ENCODE assay signal across 8 cellular contexts in genomic region chr2:121897335-121897970, GRCh38.
DNase-seq lines count a peak whose midpoint lies in the region; ATAC-seq, FAIRE-seq and TF ChIP-seq lines count a peak whose summit lies in the region.

No MANE protein-coding gene starts in this region.

- H2BK12ac ChIP-seq in H1 (ENCODE audit: low read depth, low read length), result no peak overlapping the region

- peak; percentile 46 to 70 (median 61); a peak in 3 of 4 replicates for TF ChIP-seq CTCF in H1 (IDR thresholded peaks at IDR 0.05; ENCODE audit: control extremely low read depth in 1 of 3, insufficient read depth in 1 of 3, low read depth in 1 of 3, low read length in 3 of 3)
- TF ChIP-seq CTCF in vagina (IDR thresholded peaks at IDR 0.05), result no peak
- TF ChIP-seq CTCF in coronary artery (IDR thresholded peaks at IDR 0.05), result no peak

- no peak overlapping the region for H2BK15ac ChIP-seq in H1 (ENCODE audit: low read length)

- H3K27me3 ChIP-seq in H1 (replicated peaks in 1 of 4; ENCODE audit: control insufficient read depth in 3 of 4, extremely low read depth in 1 of 4, insufficient read depth in 3 of 4, low read length in 3 of 4) (no peaks in the 10 kb centered on the region; a peak in 1 of 7 replicates), vagina (no peaks in the 10 kb centered on the region)

- CTCF ChIA-PET in H1 (lab: Charles Lee; ENCODE audit: partially characterized antibody), result interaction anchor here (0.5 to 9.0 kb wide), 22 partner anchors 9 to 842 kb away, joined by 3 to 94 read pairs (median 4); no protein-coding TSS in a partner anchor

- no peak overlapping the region for H4K8ac ChIP-seq in H1 (ENCODE audit: extremely low read depth, insufficient read depth, low read length)

- no peak overlapping the region for H3K56ac ChIP-seq in H1 (replicated peaks; ENCODE audit: insufficient read length, low read depth, low read length)

- H3K4me3 ChIP-seq in H1 (ENCODE audit: extremely low read depth in 1 of 4, insufficient read depth in 2 of 4, low read depth in 3 of 4, low read length in 4 of 4) (no peak overlapping the region), vagina (no peak overlapping the region), coronary artery (no peak overlapping the region)

- H3K4me1 ChIP-seq in H1 (replicated peaks in 1 of 4; ENCODE audit: control insufficient read depth in 3 of 4, insufficient read depth in 4 of 4, low read length in 3 of 4), result no peaks in the 10 kb centered on the region; a peak in 1 of 7 replicates
- H3K4me1 ChIP-seq in vagina, result no peaks in the 10 kb centered on the region

- TF ChIP-seq POLR2A in H1 (IDR thresholded peaks at IDR 0.05; ENCODE audit: control extremely low read depth in 1 of 2, low read depth in 2 of 2, low read length in 2 of 2) (no peak), vagina (IDR thresholded peaks at IDR 0.05) (no peak)

- no peak overlapping the region for H3K4ac ChIP-seq in H1 (replicated peaks; ENCODE audit: insufficient read length, low read depth, low read length)

- no peak overlapping the region for H2BK120ac ChIP-seq in H1 (replicated peaks; ENCODE audit: low read depth, low read length)

- POLR2A ChIA-PET in H1 (lab: Charles Lee; ENCODE audit: partially characterized antibody), result no interaction called here

- WGBS in H1 (ENCODE audit: extremely low coverage in 1 of 2, insufficient coverage in 1 of 2, insufficient read length in 1 of 2, insufficient replicate concordance in 2 of 2, low coverage in 1 of 2, low lambda C conversion rate in 2 of 2, missing lambda C conversion rate in 1 of 2), 2 experiments, result 85% methylated on average over 5 of the region's 5 CpGs; no CpG with 5 or more reads in 1 of the 2 experiments

- H3K4me2 ChIP-seq in H1 (ENCODE audit: insufficient read depth in 1 of 2, low read depth in 2 of 2, low read length in 2 of 2), result no peak overlapping the region

- H2AFZ ChIP-seq in H1 (ENCODE audit: low read length), result peak overlapping the region; percentile 69

- H3K23ac ChIP-seq in H1 (ENCODE audit: insufficient read length), result no peak overlapping the region

- no peaks in the 10 kb centered on the region for H3K36me3 Mint-ChIP-seq in stimulated activated memory B cell treated with anti-CD40 and anti-IgM and Interleukin-4, amounts not matched to agents 10 μg/mL and 1 μg/mL and 100 μg/mL, for 72 hours

- TF ChIP-seq EP300 in H1 (IDR thresholded peaks at IDR 0.05; ENCODE audit: borderline replicate concordance in 1 of 2, low read depth in 2 of 2, low read length in 2 of 2), result no peak

- no peak overlapping the region for H3K27ac Mint-ChIP-seq in stimulated activated memory B cell treated with anti-CD40 and anti-IgM and Interleukin-4, amounts not matched to agents 10 μg/mL and 1 μg/mL and 100 μg/mL, for 72 hours

- H3K23me2 ChIP-seq in H1 (ENCODE audit: low read depth, low read length), result no peaks in the 10 kb centered on the region

- H4K20me1 ChIP-seq in H1 (replicated peaks in 1 of 2; ENCODE audit: control insufficient read depth in 1 of 2, insufficient read depth in 2 of 2, low read length in 2 of 2), result no peaks in the 10 kb centered on the region

- H3K79me2 ChIP-seq in H1 (ENCODE audit: control insufficient read depth in 1 of 2, insufficient read depth in 2 of 2, low read length in 2 of 2), result no peaks in the 10 kb centered on the region

- ATAC-seq in GM18909 (IDR thresholded peaks at IDR 0.05; ENCODE audit: poor library complexity, unreplicated experiment), result peak; percentile 88
- peak; percentile 74 for ATAC-seq in HG03039 (IDR thresholded peaks at IDR 0.05; ENCODE audit: unreplicated experiment)
- ATAC-seq in stimulated activated memory B cell treated with anti-CD40 and anti-IgM and Interleukin-4, amounts not matched to agents 10 μg/mL and 1 μg/mL and 100 μg/mL, for 72 hours, result peak; percentile 40

- no peak overlapping the region for H3K27ac ChIP-seq in H1 (ENCODE audit: low read depth, low read length)
- H3K27ac ChIP-seq in vagina, result no peak overlapping the region
- no peak overlapping the region for H3K27ac ChIP-seq in coronary artery

- no peak overlapping the region for H3K18ac ChIP-seq in H1 (ENCODE audit: extremely low read depth, low read length)

- H3K79me1 ChIP-seq in H1 (ENCODE audit: low read depth, low read length), result no peaks in the 10 kb centered on the region

- peaks cover 8% of the 10 kb centered on the region for H3K27me3 Mint-ChIP-seq in stimulated activated memory B cell treated with anti-CD40 and anti-IgM and Interleukin-4, amounts not matched to agents 10 μg/mL and 1 μg/mL and 100 μg/mL, for 72 hours

- H2BK5ac ChIP-seq in H1 (ENCODE audit: low read depth, low read length), result no peak overlapping the region

- H4K5ac ChIP-seq in H1 (ENCODE audit: insufficient read length, low read depth, low read length), result no peak overlapping the region

- H3K4me1 Mint-ChIP-seq in stimulated activated memory B cell treated with anti-CD40 and anti-IgM and Interleukin-4, amounts not matched to agents 10 μg/mL and 1 μg/mL and 100 μg/mL, for 72 hours, result no peaks in the 10 kb centered on the region

- H3K9me3 ChIP-seq in H1 (ENCODE audit: insufficient read depth in 2 of 2, low read depth in 1 of 2, low read length in 1 of 2), result no peaks in the 10 kb centered on the region
- no peaks in the 10 kb centered on the region for H3K9me3 ChIP-seq in vagina

- intact Hi-C loops in vagina (cut with DNase I), result no loop called here

- H3K9ac ChIP-seq in H1 (replicated peaks in 1 of 4; ENCODE audit: extremely low read depth in 1 of 4, low read depth in 3 of 4, low read length in 3 of 4), result no peak overlapping the region

- DNase-seq in DMS53 (lab: John Stamatoyannopoulos, UW) (peak; percentile 72), NCI-H524 (lab: John Stamatoyannopoulos, UW) (peak; percentile 28 to 65), H1 (ENCODE audit: low read depth in 1 of 2, low spot score in 2 of 2) (no peak), vagina (ENCODE audit: extremely low spot score in 2 of 2) (no peak), coronary artery (ENCODE audit: low spot score) (no peak)

- H2BK20ac ChIP-seq in H1 (ENCODE audit: low read length), result no peak overlapping the region

- no peak overlapping the region for H4K91ac ChIP-seq in H1 (replicated peaks; ENCODE audit: insufficient read length, low read length)

- H3K9me3 Mint-ChIP-seq in stimulated activated memory B cell treated with anti-CD40 and anti-IgM and Interleukin-4, amounts not matched to agents 10 μg/mL and 1 μg/mL and 100 μg/mL, for 72 hours, result no peaks in the 10 kb centered on the region

- H3K36me3 ChIP-seq in H1 (ENCODE audit: control insufficient read depth in 2 of 4, insufficient read depth in 4 of 4, low read length in 3 of 4), result no peaks in the 10 kb centered on the region
- H3K36me3 ChIP-seq in vagina, result no peaks in the 10 kb centered on the region

- no peak overlapping the region for H3K14ac ChIP-seq in H1 (ENCODE audit: insufficient read length)

- TF ChIP-seq RAD21 in H1 (IDR thresholded peaks at IDR 0.05 in 1 of 2, conservative IDR thresholded peaks at IDR 0.05 in 1 of 2; ENCODE audit: low read depth in 2 of 2, low read length in 2 of 2), result peak; percentile 53 to 61

- H3K4me3 Mint-ChIP-seq in stimulated activated memory B cell treated with anti-CD40 and anti-IgM and Interleukin-4, amounts not matched to agents 10 μg/mL and 1 μg/mL and 100 μg/mL, for 72 hours, result no peak overlapping the region

- H2AK5ac ChIP-seq in H1 (ENCODE audit: low read depth, low read length), result no peak overlapping the region

- FAIRE-seq in H1 (lab: Jason Lieb, UNC), result no peak

TF ChIP-seq in H1, 55 proteins besides CTCF, POLR2A, EP300 and RAD21:
- TF ChIP-seq EZH2 (IDR thresholded peaks at IDR 0.05; ENCODE audit: low read depth, low read length, severe bottlenecking), result no peak
- peak; percentile 89 for TF ChIP-seq YY1 (IDR thresholded peaks at IDR 0.05; ENCODE audit: low read depth, low read length)

Comparison
In these comparisons a context has a peak if more than half of its experiments do, and no peak if none do; other contexts are left out.
1. DNase-seq: peak in DMS53 (single experiment) and NCI-H524 (2 of 2); none in H1 (0 of 2), vagina (0 of 2) and coronary artery (single experiment).
2. CTCF ChIP-seq: peak in H1 (3 of 3); none in vagina (0 of 3) and coronary artery (single experiment).
3. Peak in every context shown above with its lines, with median percentiles within 50 percentile points of each other: ATAC-seq.